22 cellular contexts compared by ENCODE assay signal in genomic region chr6:117989086-117989485, GRCh38.
"Had no signal": no experiment of that assay in that cellular context is flagged by ENCODE, and none has a peak within 500 bp of the region (broad histone marks: within the 10 kb centered on the region; RNA-seq: fewer than 3 reads in every experiment).

No MANE protein-coding gene starts in this region.

- H3K27ac Mint-ChIP-seq: activated CD8-positive, alpha-beta T cell treated with anti-CD3 and anti-CD28 coated beads, Interleukin-2, amount 10 ng/mL, durations not matched to agents 7 days and 5 days; activated naive CD8-positive, alpha-beta T cell treated with anti-CD3 and anti-CD28 coated beads, Interleukin-2, amount 10 ng/mL, durations not matched to agents 7 days and 5 days; T-helper 1 cell treated with Interleukin-12 subunit alpha and Interleukin-12 subunit beta and Interleukin-4 antibody, amounts not matched to agents 30 μg/mL and 1 μg/mL, for 36 hours had no signal

- H3K4me1 Mint-ChIP-seq: activated naive CD8-positive, alpha-beta T cell treated with anti-CD3 and anti-CD28 coated beads, Interleukin-2, amount 10 ng/mL, durations not matched to agents 7 days and 5 days; central memory CD8-positive, alpha-beta T cell had no signal

- H3K36me3 Mint-ChIP-seq: activated naive CD8-positive, alpha-beta T cell treated with anti-CD3 and anti-CD28 coated beads, Interleukin-2, amount 10 ng/mL, durations not matched to agents 7 days and 5 days had no signal

- ATAC-seq: activated CD4-positive, CD25-positive, alpha-beta regulatory T cell treated with anti-CD3 and anti-CD28 coated beads, Interleukin-2, amount 50 U/mL, for 24 hours; activated CD8-positive, alpha-beta T cell treated with anti-CD3 and anti-CD28 coated beads, Interleukin-2, amount 10 ng/mL, durations not matched to agents 7 days and 5 days; Panc1 had no signal

- DNase-seq: activated CD4-positive, alpha-beta T cell treated with anti-CD3 and anti-CD28 coated beads for 4 hours; activated CD8-positive, alpha-beta memory T cell treated with anti-CD3 and anti-CD28 coated beads, Interleukin-2, amount 50 U/mL, for 48 hours; activated CD8-positive, alpha-beta T cell treated with anti-CD3 and anti-CD28 coated beads, Interleukin-2, amount 10 ng/mL, durations not matched to agents 7 days and 5 days; activated naive CD4-positive, alpha-beta T cell treated with anti-CD3 and anti-CD28 coated beads, Interleukin-2, amount 50 U/mL, for 16 hours; activated naive CD8-positive, alpha-beta T cell treated with anti-CD3 and anti-CD28 coated beads, Interleukin-2, amount 10 ng/mL, durations not matched to agents 7 days and 5 days; activated T-cell treated with anti-CD3 and anti-CD28 coated beads, Interleukin-2, amount 50 U/mL, for 1 hour; adrenal gland; aorta; NCI-H1092; NCI-H1417; NCI-H1694; NCI-H2029; NCI-H345; NCI-H510A; NCI-H526 treated with DMSO at 0.1 percent for 48 hours; NCI-H82; OCI-M1; Right ventricle myocardium superior had no signal

- H3K9me3 Mint-ChIP-seq: activated naive CD8-positive, alpha-beta T cell treated with anti-CD3 and anti-CD28 coated beads, Interleukin-2, amount 10 ng/mL, durations not matched to agents 7 days and 5 days; central memory CD8-positive, alpha-beta T cell; T-helper 1 cell treated with Interleukin-12 subunit alpha and Interleukin-12 subunit beta and Interleukin-4 antibody, amounts not matched to agents 30 μg/mL and 1 μg/mL, for 36 hours had no signal

- H3K4me3 Mint-ChIP-seq: activated CD8-positive, alpha-beta T cell treated with anti-CD3 and anti-CD28 coated beads, Interleukin-2, amount 10 ng/mL, durations not matched to agents 7 days and 5 days; activated naive CD8-positive, alpha-beta T cell treated with anti-CD3 and anti-CD28 coated beads, Interleukin-2, amount 10 ng/mL, durations not matched to agents 7 days and 5 days; central memory CD8-positive, alpha-beta T cell; T-helper 1 cell treated with Interleukin-12 subunit alpha and Interleukin-12 subunit beta and Interleukin-4 antibody, amounts not matched to agents 30 μg/mL and 1 μg/mL, for 36 hours had no signal
